ENCODE assay signal across 14 cellular contexts in the genomic region with DNA sequence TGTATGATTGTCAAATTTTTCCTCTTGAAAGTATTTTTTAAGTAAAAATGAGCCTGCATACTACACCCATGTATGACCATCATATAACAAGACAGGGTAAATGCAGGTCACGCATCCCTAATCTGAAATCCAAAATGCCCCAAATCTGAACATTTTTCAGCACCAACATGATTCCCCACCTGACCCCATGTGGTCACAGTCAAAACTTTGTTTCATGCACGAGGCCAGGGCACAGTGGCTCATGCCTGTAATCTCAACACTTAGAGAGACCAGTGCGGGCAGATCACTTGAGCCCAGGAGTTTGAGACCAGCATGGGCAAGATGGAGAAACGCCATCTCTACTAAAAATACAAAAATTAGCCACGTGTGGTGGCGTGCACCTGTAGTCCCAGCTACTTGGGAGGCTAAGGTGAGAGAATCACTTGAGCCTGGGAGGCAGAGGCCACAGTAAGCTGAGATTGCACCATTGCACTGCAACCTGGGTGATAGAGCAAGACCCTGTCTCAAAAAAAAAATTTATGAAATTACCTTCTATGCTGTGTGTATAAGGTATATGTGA.
DNase-seq lines count a peak whose midpoint lies in the region; ATAC-seq, FAIRE-seq and TF ChIP-seq lines count a peak whose summit lies in the region.
"Had no signal": no experiment of that assay in that cellular context is flagged by ENCODE, and none has a peak within 500 bp of the region (broad histone marks: within the 10 kb centered on the region; RNA-seq: fewer than 3 reads in every experiment).

No MANE protein-coding gene starts in this region.

- H3K9ac ChIP-seq in PC-3 (ENCODE audit: low read length) (peak overlapping the region; percentile 29), K562 (ENCODE audit: insufficient read depth in 1 of 2, low read depth in 2 of 2, low read length in 2 of 2) (peak overlapping the region in 1 of 2 experiments; percentile 70; a peak in 2 of 4 replicates), smooth muscle cell (ENCODE audit: low read depth) (no peak overlapping the region)

- H3K79me2 ChIP-seq in PC-3 (ENCODE audit: low read length) (peaks cover 45% of the 10 kb centered on the region), K562 (ENCODE audit: control insufficient read depth, insufficient read depth, low read length) (peaks cover 30% of the 10 kb centered on the region), smooth muscle cell (ENCODE audit: low read depth) (peaks cover 25% of the 10 kb centered on the region)

- H3K27me3 ChIP-seq in PC-3 (ENCODE audit: low read length) (no peaks in the 10 kb centered on the region), K562 (ENCODE audit: control insufficient read depth in 2 of 2, insufficient read depth in 2 of 2, low read length in 2 of 2) (no peaks in the 10 kb centered on the region; a peak in 1 of 5 replicates), smooth muscle cell (ENCODE audit: low read depth) (no peaks in the 10 kb centered on the region)
- H3K27me3 ChIP-seq: MG63, pancreas had no signal

- BruUV-seq in PC-3 (replicated peaks; lab: Mats Ljungman, UMichigan) = no TSS peak
- no TSS peak for BruUV-seq in K562 (replicated peaks; lab: Mats Ljungman, UMichigan)

- intact Hi-C loops in activated CD4-positive, alpha-beta T cell treated with anti-CD3 and anti-CD28 coated beads for 36 hours (cut with DNase I, micrococcal nuclease) = loop anchor here in 1 of 2 experiments (1.0 to 2.0 kb wide), 2 partner anchors 95 to 100 kb away; partner anchors contain the start of gene ARHGAP35
- intact Hi-C loops in PC-3 (cut with micrococcal nuclease) = no loop called here
- intact Hi-C loops in K562 (cut with micrococcal nuclease) = no loop called here

- H3K9me3 Mint-ChIP-seq in activated CD4-positive, alpha-beta T cell treated with anti-CD3 and anti-CD28 coated beads for 36 hours (ENCODE audit: low read depth) = no peaks in the 10 kb centered on the region

- H3K4me3 ChIP-seq in PC-3 (ENCODE audit: low read length) (no peak overlapping the region), K562 (no peak overlapping the region), smooth muscle cell (no peak overlapping the region)
- H3K4me3 ChIP-seq: MG63, pancreas had no signal

- H3K27ac ChIP-seq in PC-3 (ENCODE audit: low read length) = peak overlapping the region; percentile 79
- H3K27ac ChIP-seq in K562 (ENCODE audit: extremely low read depth, low read depth, low read length) = peak overlapping the region; percentile 85
- peak overlapping the region; percentile 32 for H3K27ac ChIP-seq in smooth muscle cell (ENCODE audit: low read depth)

- no peaks in the 10 kb centered on the region for H3K27me3 Mint-ChIP-seq in activated CD4-positive, alpha-beta T cell treated with anti-CD3 and anti-CD28 coated beads for 36 hours

- peak overlapping the region; percentile 72 for H3K4me3 Mint-ChIP-seq in activated CD4-positive, alpha-beta T cell treated with anti-CD3 and anti-CD28 coated beads for 36 hours

- no peaks in the 10 kb centered on the region for H3K36me3 ChIP-seq in PC-3 (ENCODE audit: low read depth, low read length)
- peaks cover 9% of the 10 kb centered on the region; the same call in 2 of the 3 replicates for H3K36me3 ChIP-seq in K562 (ENCODE audit: control insufficient read depth, insufficient read depth, low read length)
- H3K36me3 ChIP-seq in smooth muscle cell (ENCODE audit: low read depth) = no peaks in the 10 kb centered on the region
- H3K36me3 ChIP-seq: pancreas had no signal

- POLR2A ChIA-PET in activated CD4-positive, alpha-beta T cell treated with anti-CD3 and anti-CD28 coated beads for 36 hours (lab: Charles Lee) = interaction anchor here (0.6 to 1.5 kb wide), 5 partner anchors 26 to 176 kb away, joined by 3 to 6 read pairs (median 4); no protein-coding TSS in a partner anchor
- POLR2A ChIA-PET in PC-3 (lab: Charles Lee; ENCODE audit: unreplicated experiment) (interaction anchor here (0.7 to 0.9 kb wide), 2 partner anchors 10 to 30 kb away, joined by 3 to 4 read pairs; no protein-coding TSS in a partner anchor), K562 (lab: Yijun Ruan, JAX) (interaction anchor here (0.6 to 2.1 kb wide), 9 partner anchors 8 to 296 kb away, joined by 3 to 12 read pairs (median 5); no protein-coding TSS in a partner anchor)

- H3F3A ChIP-seq in PC-3 (ENCODE audit: low read length, unreplicated experiment) = peaks cover 1% of the 10 kb centered on the region
- H3F3A ChIP-seq in smooth muscle cell (ENCODE audit: low read depth) = no peaks in the 10 kb centered on the region

- DNase-seq in activated CD4-positive, alpha-beta T cell treated with anti-CD3 and anti-CD28 coated beads for 36 hours = peak; percentile 36
- no peak for DNase-seq in activated CD4-positive, alpha-beta T cell treated with anti-CD3 and anti-CD28 coated beads for 4 hours
- DNase-seq in PC-3 (no peak), K562 (ENCODE audit: extremely low read depth in 1 of 4, low spot score in 3 of 4) (no peak), smooth muscle cell (lab: John Stamatoyannopoulos, UW; ENCODE audit: unreplicated experiment) (no peak), ACHN (no peak), EL (no peak)
- DNase-seq: 8988T; activated CD4-positive, CD25-positive, alpha-beta regulatory T cell; amygdala; left ventricle myocardium superior; MG63; pancreas had no signal

- TF ChIP-seq CTCF in PC-3 (conservative IDR thresholded peaks at IDR 0.05; ENCODE audit: low read depth, low read length) (no peak), K562 (IDR thresholded peaks at IDR 0.05 in 2 of 3, conservative IDR thresholded peaks at IDR 0.05 in 1 of 3; ENCODE audit: insufficient read depth in 2 of 3, low read depth in 1 of 3, low read length in 3 of 3) (no peak), smooth muscle cell (IDR thresholded peaks at IDR 0.05; ENCODE audit: borderline replicate concordance, insufficient read depth, poor library complexity, severe bottlenecking) (no peak)

- no peak for TF ChIP-seq EP300 in K562 (IDR thresholded peaks at IDR 0.05; ENCODE audit: low read length)

- H3K27ac Mint-ChIP-seq in activated CD4-positive, alpha-beta T cell treated with anti-CD3 and anti-CD28 coated beads for 36 hours = peak overlapping the region; percentile 95

- H3K4me1 ChIP-seq in PC-3 (ENCODE audit: insufficient read depth, low read length) (peaks cover 33% of the 10 kb centered on the region), K562 (replicated peaks in 1 of 2; ENCODE audit: control insufficient read depth in 2 of 2, insufficient read depth in 2 of 2, low read length in 2 of 2) (peaks cover 15 to 30% of the 10 kb centered on the region in 2 experiments), smooth muscle cell (ENCODE audit: low read depth) (no peaks in the 10 kb centered on the region)

- peaks cover 4% of the 10 kb centered on the region for H3K36me3 Mint-ChIP-seq in activated CD4-positive, alpha-beta T cell treated with anti-CD3 and anti-CD28 coated beads for 36 hours (ENCODE audit: low read depth)

- H4K20me1 ChIP-seq in PC-3 (ENCODE audit: low read length) (no peaks in the 10 kb centered on the region), K562 (replicated peaks; ENCODE audit: control insufficient read depth, insufficient read depth, low read length) (no peaks in the 10 kb centered on the region), smooth muscle cell (ENCODE audit: low read depth) (peaks cover 6% of the 10 kb centered on the region)

- in situ Hi-C loops in K562 (cut with MboI) = no loop called here
- in situ Hi-C loops in ACHN (cut with HindIII; ENCODE audit: low pct_ligation_motif_present, low pct_unique_long_range_greater_than_20kb, low sequenced_read_pairs) = no loop called here

- H3K4me2 ChIP-seq in PC-3 (ENCODE audit: low read length) (peak overlapping the region; percentile 75), K562 (ENCODE audit: insufficient read depth, low read length) (peak overlapping the region; percentile 81; the same call in 1 of the 2 replicates), smooth muscle cell (no peak overlapping the region)

- H3K9me1 ChIP-seq in K562 (ENCODE audit: control insufficient read depth, insufficient read depth, low read length) = no peaks in the 10 kb centered on the region

- no peaks in the 10 kb centered on the region for H3K9me2 ChIP-seq in PC-3 (replicated peaks; ENCODE audit: low read length)

- H2AFZ ChIP-seq in PC-3 (ENCODE audit: low read length) = no peak overlapping the region
- peak overlapping the region; percentile 90 for H2AFZ ChIP-seq in K562 (ENCODE audit: low read depth, low read length)
- H2AFZ ChIP-seq in smooth muscle cell (ENCODE audit: low read depth) = no peak overlapping the region

- WGBS in K562 (ENCODE audit: insufficient coverage, low coverage, missing lambda C conversion rate) = 45% methylated on average over 6 of the region's 6 CpGs
- 97% methylated on average over 6 of the region's 6 CpGs for WGBS in smooth muscle cell (ENCODE audit: low lambda C conversion rate)

- no peak for TF ChIP-seq RAD21 in K562 (CRISPR knock-in tag; conservative IDR thresholded peaks at IDR 0.05 in 1 of 2, IDR thresholded peaks at IDR 0.05 in 1 of 2)

- CTCF ChIA-PET in activated CD4-positive, alpha-beta T cell treated with anti-CD3 and anti-CD28 coated beads for 36 hours (lab: Charles Lee) = interaction anchor here (0.6 to 1.0 kb wide), 6 partner anchors 33 to 1139 kb away, joined by 3 to 4 read pairs (median 3); no protein-coding TSS in a partner anchor
- CTCF ChIA-PET in PC-3 (lab: Charles Lee) (no interaction called here), K562 (lab: Yijun Ruan, JAX; ENCODE audit: low intra/inter-chr PET ratio) (no interaction called here)

- peak; percentile 2 for ATAC-seq in activated CD4-positive, alpha-beta T cell treated with anti-CD3 and anti-CD28 coated beads for 36 hours
- no peak for ATAC-seq in PC-3
- peak; percentile 21 for ATAC-seq in K562
- ATAC-seq in HG02610 (IDR thresholded peaks at IDR 0.05; ENCODE audit: unreplicated experiment) = no peak

- no peak for TF ChIP-seq POLR2A in K562 (conservative IDR thresholded peaks at IDR 0.05)

- H3K9me3 ChIP-seq in PC-3 (ENCODE audit: low read length) = no peaks in the 10 kb centered on the region
- H3K9me3 ChIP-seq in K562 (replicated peaks; ENCODE audit: control insufficient read depth, insufficient read depth, low read depth, low read length) = no peaks in the 10 kb centered on the region; the same call in 1 of the 2 replicates
- H3K9me3 ChIP-seq in smooth muscle cell (replicated peaks; ENCODE audit: low read depth) = no peaks in the 10 kb centered on the region
- H3K9me3 ChIP-seq: MG63, pancreas had no signal

- no peak for FAIRE-seq in K562 (lab: Jason Lieb, UNC)
- FAIRE-seq: pancreas had no signal

- peaks cover 64% of the 10 kb centered on the region for H3K4me1 Mint-ChIP-seq in activated CD4-positive, alpha-beta T cell treated with anti-CD3 and anti-CD28 coated beads for 36 hours

TF ChIP-seq in K562, 482 proteins besides CTCF, POLR2A, EP300 and RAD21 (continues in another document):
- TF ChIP-seq BCOR (IDR thresholded peaks at IDR 0.05) (peak; percentile 54; the same call in 1 of the 2 replicates), ETS2 (tag; IDR thresholded peaks at IDR 0.05; ENCODE audit: borderline replicate concordance, poor library complexity, severe bottlenecking) (no peak)

Comparison
In these comparisons a context has a peak if more than half of its experiments do, and no peak if none do; other contexts are left out.
1. ATAC-seq: peak in activated CD4-positive, alpha-beta T cell treated with anti-CD3 and anti-CD28 coated beads for 36 hours (single experiment) and K562 (single experiment); none in PC-3 (single experiment) and HG02610 (single experiment).
2. H3K27ac ChIP-seq: peak in every context shown above with its lines; median percentile 85 in K562; 79 in PC-3; 32 in smooth muscle cell.